In genomic region chr11:250740-251299, GRCh38 we compare ENCODE assay signal across 8 cellular contexts. TPM values are rescaled to one million over a fixed set of nuclear protein-coding genes. Genes with fewer than 3 reads are reported as not detected.
A peak's percentile ranks its signal among the peaks of the same experiment; 100 is the strongest.
DNase-seq lines count a peak whose midpoint lies in the region; ATAC-seq lines count a peak whose summit lies in the region.

No MANE protein-coding gene starts in this region.

- no peak overlapping the region for H3K4me2 ChIP-seq in mesendoderm (ENCODE audit: low read length)

- no peak overlapping the region for H2BK120ac ChIP-seq in mesendoderm (ENCODE audit: low read depth, low read length)

- no peak overlapping the region for H3K23ac ChIP-seq in mesendoderm (ENCODE audit: low read length)

- no CpG with 5 or more reads among the region's 10 CpGs for WGBS in mesendoderm (ENCODE audit: extremely low coverage, insufficient coverage, low lambda C conversion rate)

- no peaks in the 10 kb centered on the region for H3K79me1 ChIP-seq in mesendoderm (ENCODE audit: low read length)

- H3K4me3 ChIP-seq in MG63 (no peak overlapping the region), mesendoderm (ENCODE audit: low read length) (no peak overlapping the region)

- H4K5ac ChIP-seq in mesendoderm (ENCODE audit: low read length), result no peak overlapping the region

- H3K9ac ChIP-seq in mesendoderm (ENCODE audit: low read length), result no peak overlapping the region

- no peak overlapping the region for H3K4ac ChIP-seq in mesendoderm (ENCODE audit: low read depth, low read length)

- no peaks in the 10 kb centered on the region for H3K79me2 ChIP-seq in mesendoderm (ENCODE audit: control insufficient read depth, insufficient read depth, low read length)

- ATAC-seq in HG02759 (IDR thresholded peaks at IDR 0.05; ENCODE audit: unreplicated experiment), result no peak
- no peak for ATAC-seq in HG02870 (IDR thresholded peaks at IDR 0.05; ENCODE audit: unreplicated experiment)

- DNase-seq in Daoy (ENCODE audit: low read depth) (peak; percentile 41), MG63 (peak; percentile 35), dedifferentiated amniotic fluid mesenchymal stem cell (ENCODE audit: extremely low spot score) (peak; percentile 58), mesendoderm (peak; percentile 80)
- peak; percentile 86 for DNase-seq in activated CD4-positive, alpha-beta T cell treated with anti-CD3 and anti-CD28 coated beads for 48 hours
- peak; percentile 66 to 74 for DNase-seq in stimulated activated CD8-positive, alpha-beta memory T cell treated with anti-CD3 and anti-CD28 coated beads, Interleukin-7, amount 100 ng/mL, for 1 hour (ENCODE audit: low read depth in 2 of 2)

- no peaks in the 10 kb centered on the region for H3K9me3 ChIP-seq in MG63

- H2AK5ac ChIP-seq in mesendoderm (ENCODE audit: low read length), result no peak overlapping the region

- no peaks in the 10 kb centered on the region for H3K27me3 ChIP-seq in MG63
- H3K27me3 ChIP-seq in mesendoderm (ENCODE audit: insufficient read depth, low read length, poor library complexity), result no peaks in the 10 kb centered on the region

- no peak overlapping the region for H3K18ac ChIP-seq in mesendoderm (ENCODE audit: low read length)

- no peak overlapping the region for H2BK5ac ChIP-seq in mesendoderm (ENCODE audit: low read length)

- H3K27ac ChIP-seq in mesendoderm (ENCODE audit: low read depth, low read length), result no peak overlapping the region

- H3K56ac ChIP-seq in mesendoderm (ENCODE audit: low read length), result no peak overlapping the region

- H3K36me3 ChIP-seq in MG63 (peaks cover 59% of the 10 kb centered on the region), mesendoderm (ENCODE audit: control insufficient read depth, insufficient read depth, low read length) (peaks cover 9% of the 10 kb centered on the region)

- no peak overlapping the region for H4K8ac ChIP-seq in mesendoderm (ENCODE audit: low read depth, low read length)

- no peaks in the 10 kb centered on the region for H3K4me1 ChIP-seq in mesendoderm (ENCODE audit: control insufficient read depth, low read depth, low read length)

- H2BK15ac ChIP-seq in mesendoderm (replicated peaks; ENCODE audit: low read depth), result no peak overlapping the region

RNA-seq across cellular contexts. Expression of gene PSMD13, which starts 14.0 kb away (rescaled TPM):
- total RNA-seq in Daoy (2014; rRNA removed; shearing (Covaris generic)), result 334 and 350 TPM in 2 replicates
- 219 and 287 TPM in 2 replicates for total RNA-seq in MG63 (2014; rRNA removed; shearing (Covaris generic); ENCODE audit: low replicate concordance)
- 85.7 TPM for polyA plus RNA-seq in mesendoderm (2013, experiment 1 of 2)
- 85.1 TPM for polyA plus RNA-seq in mesendoderm (2013, experiment 2 of 2)

RNA-seq across cellular contexts. Expression of gene SIRT3, which starts 14.7 kb away (rescaled TPM):
- total RNA-seq in Daoy (2014; rRNA removed; shearing (Covaris generic)), result 4.9 and 5.4 TPM in 2 replicates
- 15.1 and 24.9 TPM in 2 replicates for total RNA-seq in MG63 (2014; rRNA removed; shearing (Covaris generic); ENCODE audit: low replicate concordance)
- polyA plus RNA-seq in mesendoderm (2013, experiment 1 of 2), result 7.5 TPM
- polyA plus RNA-seq in mesendoderm (2013, experiment 2 of 2), result 6.9 TPM

RNA-seq across cellular contexts. Expression of gene NLRP6, which starts 27.4 kb away (rescaled TPM):
- not detected in 2 replicates for total RNA-seq in Daoy (2014; rRNA removed; shearing (Covaris generic))
- not detected in 2 replicates for total RNA-seq in MG63 (2014; rRNA removed; shearing (Covaris generic); ENCODE audit: low replicate concordance)
- not detected for polyA plus RNA-seq in mesendoderm (2013, experiment 1 of 2)
- not detected for polyA plus RNA-seq in mesendoderm (2013, experiment 2 of 2)

RNA-seq across cellular contexts. Expression of gene PGGHG, which starts 38.1 kb away (rescaled TPM):
- 0.42 and 1.4 TPM in 2 replicates for total RNA-seq in Daoy (2014; rRNA removed; shearing (Covaris generic))
- total RNA-seq in MG63 (2014; rRNA removed; shearing (Covaris generic); ENCODE audit: low replicate concordance), result 1.9 and 6.2 TPM in 2 replicates
- 27.3 TPM for polyA plus RNA-seq in mesendoderm (2013, experiment 1 of 2)
- 26.0 TPM for polyA plus RNA-seq in mesendoderm (2013, experiment 2 of 2)

RNA-seq across cellular contexts. Expression of gene RIC8A, which starts 43.3 kb away (rescaled TPM):
- 116 and 130 TPM in 2 replicates for total RNA-seq in Daoy (2014; rRNA removed; shearing (Covaris generic))
- total RNA-seq in MG63 (2014; rRNA removed; shearing (Covaris generic); ENCODE audit: low replicate concordance), result 142 and 222 TPM in 2 replicates
- polyA plus RNA-seq in mesendoderm (2013, experiment 1 of 2), result 72.3 TPM
- 76.0 TPM for polyA plus RNA-seq in mesendoderm (2013, experiment 2 of 2)

Comparison
In these comparisons a context has a peak if more than half of its experiments do, and no peak if none do; other contexts are left out.
1. DNase-seq: peak in every context shown above with its lines; median percentile 86 in activated CD4-positive, alpha-beta T cell treated with anti-CD3 and anti-CD28 coated beads for 48 hours; 80 in mesendoderm; 70 in stimulated activated CD8-positive, alpha-beta memory T cell treated with anti-CD3 and anti-CD28 coated beads, Interleukin-7, amount 100 ng/mL, for 1 hour; 58 in dedifferentiated amniotic fluid mesenchymal stem cell; 41 in Daoy; 35 in MG63.